20 cellular contexts compared by ENCODE assay signal in genomic region chr14:87829543-87829942, GRCh38.
"Had no signal": no experiment of that assay in that cellular context is flagged by ENCODE, and none has a peak within 500 bp of the region (broad histone marks: within the 10 kb centered on the region; RNA-seq: fewer than 3 reads in every experiment).

No MANE protein-coding gene starts in this region.

- H3K4me3 ChIP-seq: MG63, SJSA1, SK-N-MC had no signal

- H3K9me3 ChIP-seq: MG63, SJSA1 had no signal

- DNase-seq: KBM-7, MG63, NCI-H1092, NCI-H1105 treated with DMSO at 0.1 percent for 48 hours, NCI-H1417 treated with DMSO at 0.1 percent for 48 hours, NCI-H146, NCI-H1694 treated with DMSO at 0.1 percent for 48 hours, NCI-H1930, NCI-H2081, NCI-H2107, NCI-H2227 treated with DMSO at 0.1 percent for 48 hours, NCI-H524, NCI-H526 treated with DMSO at 0.1 percent for 48 hours, NCI-H774, Right ventricle myocardium superior, RPMI8226, SIG-M5 had no signal

- H3K36me3 ChIP-seq: MG63, SJSA1 had no signal

- H3K4me1 ChIP-seq: SJSA1 had no signal

- H3K27me3 ChIP-seq: MG63, SJSA1 had no signal

- H3K27ac ChIP-seq: HL-60, SJSA1, SK-N-MC had no signal
